30 cellular contexts compared by ENCODE assay signal in the genomic region with DNA sequence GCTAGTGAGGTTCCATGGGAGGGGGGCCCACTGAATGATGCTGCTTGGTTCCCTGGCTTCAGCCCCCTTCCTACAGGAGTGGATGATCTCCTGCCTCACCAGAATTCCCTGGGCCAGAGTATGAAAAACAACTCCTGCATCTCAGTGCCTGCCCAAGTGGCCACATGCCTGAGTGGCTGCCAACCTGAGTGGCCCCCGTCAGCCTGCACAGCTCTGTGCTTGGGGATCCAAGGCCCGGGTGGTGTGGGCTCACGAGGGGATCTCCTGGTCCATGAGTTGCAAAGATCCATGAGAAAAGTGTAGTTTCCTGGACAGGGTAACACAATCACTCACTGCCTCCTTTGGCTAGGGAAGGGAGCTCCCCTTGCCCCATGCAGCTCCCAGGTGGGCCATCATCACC. TPM values are rescaled to one million over a fixed set of nuclear protein-coding genes. Genes with fewer than 3 reads are reported as not detected.
"Had no signal": no experiment of that assay in that cellular context is flagged by ENCODE, and none has a peak within 500 bp of the region (broad histone marks: within the 10 kb centered on the region; RNA-seq: fewer than 3 reads in every experiment).

No MANE protein-coding gene starts in this region.

- H3K9me3 Mint-ChIP-seq: endodermal cell had no signal

- H3K36me3 ChIP-seq: colonic mucosa, esophagus muscularis mucosa, esophagus squamous epithelium, gastrocnemius medialis, gastroesophageal sphincter, heart left ventricle, heart right ventricle had no signal

- FAIRE-seq: endothelial cell of umbilical vein had no signal

- H3K27me3 ChIP-seq: colonic mucosa, dorsolateral prefrontal cortex, esophagus muscularis mucosa, esophagus squamous epithelium, foreskin keratinocyte, gastrocnemius medialis, heart left ventricle, heart right ventricle had no signal

- H3K27me3 Mint-ChIP-seq: dendritic cell treated with granulocyte-macrophage colony-stimulating factor and Interleukin-4, amounts not matched to agents 40 ng/mL and 50 ng/mL, for 4 days had no signal

- ATAC-seq: effector memory CD8-positive, alpha-beta T cell; esophagus mucosa; foreskin keratinocyte; gastrocnemius medialis; gastroesophageal sphincter; heart left ventricle; heart right ventricle had no signal

- DNase-seq: colonic mucosa; cortex of kidney; dermis blood vessel endothelial cell; dorsolateral prefrontal cortex; effector CD4-positive, alpha-beta T cell; effector CD8-positive, alpha-beta T cell; effector memory CD4-positive, alpha-beta T cell; effector memory CD8-positive, alpha-beta T cell; endodermal cell; erythroblast; esophagus squamous epithelium; foreskin fibroblast; foreskin keratinocyte; foreskin melanocyte; gastrocnemius medialis; glutamatergic neuron; head of caudate nucleus; heart left ventricle; heart right ventricle had no signal

- H3K27ac ChIP-seq: colonic mucosa, coronary artery, dorsolateral prefrontal cortex, epithelial cell of prostate, esophagus muscularis mucosa, esophagus squamous epithelium, foreskin keratinocyte, gastrocnemius medialis, gastroesophageal sphincter, heart left ventricle, heart right ventricle had no signal

- H3K9me3 ChIP-seq: colonic mucosa, esophagus muscularis mucosa, esophagus squamous epithelium, gastrocnemius medialis had no signal

- H3K4me1 ChIP-seq: colonic mucosa, esophagus muscularis mucosa, esophagus squamous epithelium, foreskin keratinocyte, gastrocnemius medialis, gastroesophageal sphincter, heart left ventricle, heart right ventricle had no signal

- H3K4me3 Mint-ChIP-seq: dendritic cell treated with granulocyte-macrophage colony-stimulating factor and Interleukin-4, amounts not matched to agents 40 ng/mL and 50 ng/mL, for 4 days; effector memory CD8-positive, alpha-beta T cell; endodermal cell had no signal

- H3K4me1 Mint-ChIP-seq: endodermal cell had no signal

- H3K4me3 ChIP-seq: colonic mucosa, coronary artery, dorsolateral prefrontal cortex, esophagus muscularis mucosa, esophagus squamous epithelium, gastrocnemius medialis, gastroesophageal sphincter, heart left ventricle, heart right ventricle had no signal

- H3K27ac Mint-ChIP-seq: dendritic cell treated with granulocyte-macrophage colony-stimulating factor and Interleukin-4, amounts not matched to agents 40 ng/mL and 50 ng/mL, for 4 days; effector memory CD8-positive, alpha-beta T cell; endodermal cell had no signal

RNA-seq across cellular contexts. Expression of a gene that starts 17.1 kb away (rescaled TPM):
- total RNA-seq: dermis microvascular lymphatic vessel endothelial cell, endothelial cell of umbilical vein, epithelial cell of proximal tubule, foreskin keratinocyte, glomerular endothelial cell had no signal
- polyA plus RNA-seq: endothelial cell of umbilical vein, fibroblast of lung, foreskin keratinocyte, heart left ventricle had no signal
